26 cellular contexts compared by ENCODE assay signal in the genomic region with DNA sequence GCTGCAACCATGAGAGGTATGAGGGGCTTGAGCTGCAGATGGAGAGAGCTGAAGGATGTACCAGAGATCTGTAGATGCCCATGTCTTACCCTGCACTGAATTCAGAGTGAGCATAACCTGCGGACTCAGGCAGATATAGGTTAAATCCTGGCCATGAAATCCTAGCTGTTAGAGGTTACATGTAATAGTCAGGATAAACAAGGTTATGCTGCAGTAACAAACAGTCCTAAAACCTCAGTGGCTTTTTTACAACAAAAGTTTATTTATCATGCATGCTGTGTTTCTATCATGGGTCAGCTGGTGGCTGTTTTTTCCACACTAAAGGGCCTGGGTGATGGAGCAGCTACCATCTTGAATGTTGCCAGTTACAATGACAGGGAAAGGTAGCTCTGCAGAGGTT.
"Had no signal": no experiment of that assay in that cellular context is flagged by ENCODE, and none has a peak within 500 bp of the region (broad histone marks: within the 10 kb centered on the region; RNA-seq: fewer than 3 reads in every experiment).

No MANE protein-coding gene starts in this region.

- ATAC-seq: naive thymus-derived CD8-positive, alpha-beta T cell; natural killer cell; natural killer cell treated with Interleukin-12 subunit alpha and Interleukin-12 subunit beta and Interleukin-15 and Interleukin-18, amount 100 ng/mL, for 72 hours; pancreas; psoas muscle; right cardiac atrium; sciatic nerve had no signal

- H3K4me3 ChIP-seq: neural progenitor cell, ovary, pancreas, prostate gland, psoas muscle, right atrium auricular region, sigmoid colon, skin epidermis, smooth muscle cell, spleen had no signal

- H3K4me2 ChIP-seq: neural progenitor cell, smooth muscle cell had no signal

- H3K27ac ChIP-seq: neural progenitor cell, neutrophil, ovary, pancreas, parathyroid adenoma, prostate gland, psoas muscle, right atrium auricular region, sigmoid colon, skin epidermis, spleen had no signal

- H2AFZ ChIP-seq: neural progenitor cell, parathyroid adenoma had no signal

- FAIRE-seq: pancreas, small intestine had no signal

- H3K9me3 ChIP-seq: neutrophil, ovary, pancreas, prostate gland, psoas muscle, right atrium auricular region, sigmoid colon had no signal

- H3K79me2 ChIP-seq: parathyroid adenoma had no signal

- H3K36me3 ChIP-seq: neural progenitor cell, neutrophil, ovary, pancreas, prostate gland had no signal

- DNase-seq: natural killer cell; nephron progenitor cell; nucleus accumbens; occipital lobe; ovary; pancreas; psoas muscle; retina; right cardiac atrium; sigmoid colon; small intestine; stimulated activated CD4-positive, alpha-beta T cell treated with anti-CD3 and anti-CD28 coated beads, Interleukin-12 subunit alpha, Interleukin-12 subunit beta, amount 100 ng/mL, for 4 hours; stimulated activated CD4-positive, alpha-beta T cell treated with anti-CD3 and anti-CD28 coated beads, Interleukin-15, amount 100 ng/mL, for 24 hours; stimulated activated CD4-positive, alpha-beta T cell treated with anti-CD3 and anti-CD28 coated beads, Interleukin-1b, Interleukin-23, amount 100 ng/mL, for 48 hours; stimulated activated CD4-positive, alpha-beta T cell treated with anti-CD3 and anti-CD28 coated beads, Interleukin-2, amount 100 ng/mL, for 24 hours had no signal

- H3K9ac ChIP-seq: neural progenitor cell, parathyroid adenoma had no signal

- H3K27me3 ChIP-seq: neural progenitor cell, neutrophil, ovary, pancreas, right atrium auricular region, sigmoid colon had no signal

- H3K4me1 ChIP-seq: neural progenitor cell, pancreas, parathyroid adenoma, prostate gland, psoas muscle, right atrium auricular region, sigmoid colon, spleen had no signal
